ENCODE assay signal across 30 cellular contexts in the genomic region with DNA sequence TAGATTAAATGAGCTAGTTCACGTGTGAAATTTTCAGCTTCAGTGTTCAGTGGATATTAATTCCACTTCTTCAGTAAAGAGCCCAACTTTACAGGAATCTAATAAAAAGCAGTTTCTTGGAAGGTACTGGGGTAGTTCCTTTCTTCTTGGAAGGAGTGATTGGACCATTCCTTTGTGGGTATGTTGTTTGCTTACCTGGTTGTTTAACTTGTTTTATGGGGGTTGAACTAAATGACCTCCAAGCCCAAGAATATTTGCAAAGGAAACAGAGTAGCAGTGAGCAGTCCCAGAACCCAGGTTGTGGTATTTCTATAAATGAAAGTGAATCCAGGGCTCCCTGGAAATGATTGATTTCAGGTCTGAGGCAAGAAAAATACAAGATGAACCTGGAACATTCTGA. TPM values are rescaled to one million over a fixed set of nuclear protein-coding genes. Genes with fewer than 3 reads are reported as not detected.
"Had no signal": no experiment of that assay in that cellular context is flagged by ENCODE, and none has a peak within 500 bp of the region (broad histone marks: within the 10 kb centered on the region; RNA-seq: fewer than 3 reads in every experiment).

No MANE protein-coding gene starts in this region.

- H3K9me3 ChIP-seq: ascending aorta, heart left ventricle, left ventricle myocardium inferior, neutrophil, ovary, psoas muscle, thoracic aorta, upper lobe of right lung had no signal

- FAIRE-seq: endometrium had no signal

- H3K4me1 ChIP-seq: ascending aorta, left ventricle myocardium inferior, psoas muscle, upper lobe of right lung had no signal

- H3K27ac Mint-ChIP-seq: activated T-cell treated with anti-CD3 and anti-CD28 coated beads, Interleukin-2, amount 50 U/mL, for 72 hours; dendritic cell treated with granulocyte-macrophage colony-stimulating factor and Interleukin-4, amounts not matched to agents 40 ng/mL and 50 ng/mL, for 4 days; nephron had no signal

- H3K4me3 ChIP-seq: ascending aorta, heart left ventricle, left ventricle myocardium inferior, ovary, psoas muscle, thoracic aorta, upper lobe of right lung had no signal

- H3K9me3 Mint-ChIP-seq: activated T-cell treated with anti-CD3 and anti-CD28 coated beads, Interleukin-2, amount 50 U/mL, for 72 hours; dendritic cell treated with granulocyte-macrophage colony-stimulating factor and Interleukin-4, amounts not matched to agents 40 ng/mL and 50 ng/mL, for 4 days; nephron had no signal

- H3K4me1 Mint-ChIP-seq: nephron had no signal

- ATAC-seq: activated T-cell treated with anti-CD3 and anti-CD28 coated beads, Interleukin-2, amount 50 U/mL, for 72 hours; heart left ventricle; psoas muscle; right cardiac atrium; upper lobe of right lung had no signal

- H3K27me3 ChIP-seq: ascending aorta, brain microvascular endothelial cell, heart left ventricle, neutrophil, ovary, upper lobe of right lung had no signal

- H3K27me3 Mint-ChIP-seq: dendritic cell treated with granulocyte-macrophage colony-stimulating factor and Interleukin-4, amounts not matched to agents 40 ng/mL and 50 ng/mL, for 4 days had no signal

- H3K36me3 ChIP-seq: ovary had no signal

- H3K27ac ChIP-seq: ascending aorta, brain microvascular endothelial cell, heart left ventricle, left ventricle myocardium inferior, neutrophil, ovary, psoas muscle, thoracic aorta, upper lobe of right lung had no signal

- DNase-seq: activated CD4-positive, alpha-beta T cell treated with anti-CD3 and anti-CD28 coated beads for 4 hours; activated CD4-positive, alpha-beta T cell treated with anti-CD3 and anti-CD28 coated beads, Interleukin-2, amount 50 U/mL, for 48 hours; activated CD4-positive, CD25-positive, alpha-beta regulatory T cell; activated effector memory CD4-positive, alpha-beta T cell treated with Interleukin-2 at 50 U/mL for 16 hours; activated naive CD4-positive, alpha-beta T cell treated with anti-CD3 and anti-CD28 coated beads, Interleukin-2, amount 50 U/mL, for 16 hours; activated T-cell treated with anti-CD3 and anti-CD28 coated beads, Interleukin-2, amount 50 U/mL, for 72 hours; brain microvascular endothelial cell; caudate nucleus; effector CD4-positive, alpha-beta T cell; heart left ventricle; left ventricle myocardium inferior; ovary; psoas muscle; right cardiac atrium; stimulated activated CD4-positive, alpha-beta T cell treated with anti-CD3 and anti-CD28 coated beads, Interleukin-4, amount 100 ng/mL, for 24 hours; stimulated activated naive CD4-positive, alpha-beta T cell treated with Interleukin-2 at 50 U/mL for 16 hours; T-helper 1 cell; T1000; upper lobe of right lung had no signal

- H3K4me3 Mint-ChIP-seq: activated T-cell treated with anti-CD3 and anti-CD28 coated beads, Interleukin-2, amount 50 U/mL, for 72 hours; dendritic cell treated with granulocyte-macrophage colony-stimulating factor and Interleukin-4, amounts not matched to agents 40 ng/mL and 50 ng/mL, for 4 days; nephron had no signal

RNA-seq across cellular contexts. Expression of a gene that starts 31.4 kb away (rescaled TPM):
- total RNA-seq: activated T-cell treated with anti-CD3 and anti-CD28 coated beads, Interleukin-2, amount 50 U/mL, for 72 hours; ascending aorta; epithelial cell of proximal tubule; fibroblast of villous mesenchyme; heart left ventricle; kidney epithelial cell; left ventricle myocardium inferior; lung microvascular endothelial cell; myocyte; psoas muscle; right cardiac atrium; thoracic aorta; upper lobe of right lung had no signal
